ENCODE assay signal across 8 cellular contexts in the genomic region with DNA sequence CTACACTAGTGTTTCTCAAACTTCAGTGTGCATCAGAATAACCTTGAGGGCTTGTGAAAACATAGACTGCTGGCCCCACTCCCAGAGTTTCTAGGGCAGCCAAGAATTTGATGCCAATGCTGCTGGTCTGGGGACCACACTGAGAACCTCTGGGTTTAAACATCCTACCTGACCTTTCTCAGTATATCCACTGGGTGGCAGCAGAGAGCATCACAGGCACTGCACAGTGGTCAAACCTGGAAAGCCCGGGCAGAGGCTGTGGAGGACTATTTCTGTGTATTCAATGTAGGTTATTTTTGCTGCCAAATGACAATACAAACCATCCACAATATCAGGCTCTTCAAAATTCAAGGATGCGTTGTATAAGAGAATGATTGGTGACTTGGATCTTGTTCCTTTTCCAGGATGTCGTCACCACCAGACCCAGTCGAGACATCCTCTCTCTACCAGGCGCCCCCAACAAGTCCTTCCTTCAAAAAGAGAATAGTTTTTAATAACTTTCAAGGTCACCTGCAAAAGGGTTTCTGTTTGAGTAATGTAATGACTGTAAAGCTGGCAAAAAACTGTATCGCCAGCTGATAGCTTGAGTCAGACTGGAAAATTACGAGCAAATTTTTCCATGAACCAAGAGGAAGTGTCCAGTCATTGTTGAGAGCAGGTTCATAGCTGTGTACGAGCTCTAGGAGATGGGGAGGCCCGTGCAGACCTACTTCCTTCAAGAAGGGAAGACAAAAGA. TPM values are rescaled to one million over a fixed set of nuclear protein-coding genes. Genes with fewer than 3 reads are reported as not detected.
DNase-seq lines count a peak whose midpoint lies in the region; ATAC-seq, FAIRE-seq and TF ChIP-seq lines count a peak whose summit lies in the region.

No MANE protein-coding gene starts in this region.

- peak; percentile 94 for TF ChIP-seq CTCF in AG09309 (IDR thresholded peaks at IDR 0.05; ENCODE audit: control insufficient read depth, insufficient read depth, low read depth, low read length, missing control alignments)
- TF ChIP-seq CTCF in WI38 (IDR thresholded peaks at IDR 0.05; ENCODE audit: low read depth, low read length), result peak; percentile 87
- TF ChIP-seq CTCF in breast epithelium (IDR thresholded peaks at IDR 0.05), result peak; percentile 74 to 93 (median 87)
- TF ChIP-seq CTCF in kidney (IDR thresholded peaks at IDR 0.05; ENCODE audit: borderline replicate concordance, extremely low read depth, insufficient read depth), result peak; percentile 88

- H3K36me3 ChIP-seq in breast epithelium, result no peaks in the 10 kb centered on the region
- no peaks in the 10 kb centered on the region for H3K36me3 ChIP-seq in kidney (ENCODE audit: control insufficient read depth in 1 of 2, insufficient read depth in 2 of 2, low read length in 2 of 2)

- H3K4me1 ChIP-seq in breast epithelium (no peaks in the 10 kb centered on the region), kidney (ENCODE audit: control insufficient read depth in 1 of 2, insufficient read depth in 1 of 2, low read depth in 1 of 2, low read length in 2 of 2) (no peaks in the 10 kb centered on the region)

- intact Hi-C loops in breast epithelium (cut with DNase I; ENCODE audit: low total_unique reads), result no loop called here
- intact Hi-C loops in kidney (cut with DNase I), result no loop called here

- FAIRE-seq in kidney (lab: Jason Lieb, UNC), result no peak

- ATAC-seq in GM18867 (IDR thresholded peaks at IDR 0.05; ENCODE audit: unreplicated experiment), result peak; percentile 92
- ATAC-seq in HG03066 (IDR thresholded peaks at IDR 0.05; ENCODE audit: low read depth, unreplicated experiment), result peak; percentile 86

- H3K27ac ChIP-seq in breast epithelium (peak overlapping the region; percentile 11 to 33), kidney (ENCODE audit: low read depth in 2 of 2, low read length in 2 of 2) (no peak overlapping the region)

- H3K4me3 ChIP-seq in AG09309 (ENCODE audit: control insufficient read depth, low read depth, low read length), result no peak overlapping the region
- H3K4me3 ChIP-seq in WI38 (ENCODE audit: low read depth, low read length), result no peak overlapping the region
- no peak overlapping the region for H3K4me3 ChIP-seq in breast epithelium
- no peak overlapping the region for H3K4me3 ChIP-seq in kidney (ENCODE audit: low read length in 2 of 2)

- H3K9me3 ChIP-seq in breast epithelium (no peaks in the 10 kb centered on the region), kidney (ENCODE audit: control insufficient read depth in 1 of 2, low read length in 2 of 2) (no peaks in the 10 kb centered on the region)

- DNase-seq in AG09309 (ENCODE audit: low read depth) (peak; percentile 70), NCI-H2196 (lab: John Stamatoyannopoulos, UW; ENCODE audit: unreplicated experiment) (peak; percentile 55), breast epithelium (ENCODE audit: low spot score in 2 of 2) (peak; percentile 58 to 62), kidney (peak; percentile 77)
- DNase-seq in stimulated activated CD4-positive, alpha-beta T cell treated with anti-CD3 and anti-CD28 coated beads, Interleukin-2, amount 100 ng/mL, for 24 hours, result peak; percentile 58 to 65

- no peaks in the 10 kb centered on the region for H3K27me3 ChIP-seq in breast epithelium

- H3K9ac ChIP-seq in kidney (ENCODE audit: low read length in 2 of 2), result peak overlapping the region in 1 of 2 donors; percentile 20

- TF ChIP-seq POLR2A in breast epithelium (IDR thresholded peaks at IDR 0.05), result no peak

RNA-seq across cellular contexts. Expression of a gene that starts 30.6 kb away (rescaled TPM):
- total RNA-seq in breast epithelium (10 to 100 TPM; 12.1 to 23.0 (median 16.7) TPM), kidney (3.3 TPM)
- polyA plus RNA-seq in kidney (ENCODE audit: insufficient read depth, low read depth, low replicate concordance), result 6.1 TPM

Comparison
In these comparisons a context has a peak if more than half of its experiments do, and no peak if none do; other contexts are left out.
1. H3K27ac ChIP-seq: peak in breast epithelium (2 of 2); none in kidney (0 of 2).
2. Peak in every context shown above with its lines, with median percentiles within 50 percentile points of each other: DNase-seq and CTCF ChIP-seq.